Comparison of ENCODE assay signal across 8 cellular contexts in the genomic region with DNA sequence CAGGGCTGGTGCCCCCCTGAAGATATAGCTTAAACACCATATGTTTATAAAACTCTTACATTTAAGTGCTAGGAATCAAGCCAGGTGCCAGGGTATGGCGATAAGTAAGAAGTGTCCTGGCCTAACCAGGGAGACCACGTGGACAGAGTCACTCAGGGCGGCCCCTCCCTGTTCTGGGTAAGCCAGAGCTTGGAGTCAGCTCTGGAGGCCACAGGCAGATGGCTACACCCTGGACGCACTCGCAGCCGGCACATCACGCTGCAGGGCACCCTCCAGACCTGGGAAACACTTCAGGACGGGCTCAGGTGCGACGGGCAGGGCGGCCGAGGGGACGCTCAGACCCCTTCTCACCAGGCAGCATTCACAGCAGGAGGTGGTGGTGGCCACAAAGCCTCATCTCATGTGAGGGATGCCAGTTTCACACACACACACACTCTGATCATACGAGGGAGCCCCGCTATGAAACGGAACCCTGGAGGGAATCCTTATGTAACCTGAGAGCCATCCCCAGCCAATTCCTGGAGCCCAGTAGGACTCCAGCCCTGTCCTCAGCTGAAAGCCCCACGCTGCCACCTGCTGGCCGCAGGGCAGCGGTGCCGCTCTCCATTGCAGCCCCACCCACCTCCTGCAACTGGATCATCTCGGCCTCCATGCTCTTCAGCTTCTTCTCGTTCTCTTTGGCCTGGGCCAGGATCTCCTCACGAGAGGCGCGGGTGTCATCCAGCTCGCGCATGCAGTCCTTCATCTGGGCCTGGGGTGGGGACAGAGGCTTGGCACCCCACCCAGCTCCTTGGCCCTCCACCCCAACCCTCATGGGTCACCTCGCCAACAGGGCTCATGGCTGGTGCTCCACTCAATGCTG. TPM values are rescaled to one million over a fixed set of nuclear protein-coding genes. Genes with fewer than 3 reads are reported as not detected.
DNase-seq lines count a peak whose midpoint lies in the region; ATAC-seq and TF ChIP-seq lines count a peak whose summit lies in the region.

No MANE protein-coding gene starts in this region.

- peaks cover 18% of the 10 kb centered on the region for H3K36me3 ChIP-seq in Caco-2 (ENCODE audit: control insufficient read depth, insufficient read depth, low read length)
- H3K36me3 ChIP-seq in testis (ENCODE audit: low read depth, missing control alignments), result no peaks in the 10 kb centered on the region

- no peak overlapping the region for H3K4me3 ChIP-seq in Caco-2 (ENCODE audit: low read depth, low read length)
- H3K4me3 ChIP-seq in testis, result no peak overlapping the region

- POLR2A ChIA-PET in Caco-2 (lab: Charles Lee), result interaction anchor here (0.6 kb wide), 1 partner anchor 21 kb away, joined by 3 read pairs; no protein-coding TSS in a partner anchor

- ATAC-seq in foreskin keratinocyte (peak; percentile 77), omental fat pad (ENCODE audit: low FRiP score) (peak; percentile 63), GM18867 (IDR thresholded peaks at IDR 0.05; ENCODE audit: unreplicated experiment) (no peak)

- no peak overlapping the region for H3K4me3 Mint-ChIP-seq in Caco-2 (ENCODE audit: unreplicated experiment)

- H3K9me3 Mint-ChIP-seq in Caco-2 (ENCODE audit: unreplicated experiment), result no peaks in the 10 kb centered on the region

- H3K27me3 ChIP-seq in Caco-2 (replicated peaks; ENCODE audit: control insufficient read depth, insufficient read depth, low read length) (no peaks in the 10 kb centered on the region), foreskin keratinocyte (no peaks in the 10 kb centered on the region), testis (no peaks in the 10 kb centered on the region)

- CTCF ChIA-PET in Caco-2 (lab: Charles Lee), result interaction anchor here (0.7 to 1.6 kb wide), 6 partner anchors 8 to 91 kb away, joined by 3 to 9 read pairs (median 4); no protein-coding TSS in a partner anchor

- no TSS peak for BruUV-seq in Caco-2 (replicated peaks; lab: Mats Ljungman, UMichigan)

- 54 to 63% methylated on average over 17 to 28 of the region's 28 CpGs for WGBS in testis, 2 donors

- H3K27ac Mint-ChIP-seq in Caco-2 (ENCODE audit: unreplicated experiment), result peak overlapping the region; percentile 35

- intact Hi-C loops in Caco-2 (cut with micrococcal nuclease; ENCODE audit: unreplicated experiment), result loop anchor here (1.0 kb wide), 1 partner anchor 91 kb away; no protein-coding TSS in a partner anchor
- intact Hi-C loops in testis (cut with DNase I; ENCODE audit: low total_unique reads), result loop anchor here (10.0 kb wide), 1 partner anchor 92 kb away; no protein-coding TSS in a partner anchor

- no peak overlapping the region for H3K27ac ChIP-seq in foreskin keratinocyte
- H3K27ac ChIP-seq in testis, result peak overlapping the region; percentile 60 to 71

- TF ChIP-seq CTCF in Caco-2 (IDR thresholded peaks at IDR 0.05; ENCODE audit: insufficient read depth in 1 of 2, low read depth in 1 of 2, low read length in 1 of 2, severe bottlenecking in 1 of 2, unreplicated experiment in 1 of 2) (peak; percentile 87 to 93), foreskin keratinocyte (conservative IDR thresholded peaks at IDR 0.05) (peak; percentile 81), omental fat pad (IDR thresholded peaks at IDR 0.05) (peak in 2 of 3 donors; percentile 1 to 41), testis (IDR thresholded peaks at IDR 0.05) (peak; percentile 92 to 94 (median 92))

- DNase-seq in Caco-2 (peak; percentile 77 to 86), HuH-7.5 (ENCODE audit: low spot score) (peak; percentile 96), SHP77 (lab: John Stamatoyannopoulos, UW) (peak; percentile 31 to 50), foreskin keratinocyte (peak in 1 of 2 donors; percentile 29), omental fat pad (ENCODE audit: low spot score) (peak; percentile 40), testis (peak; percentile 88)
- DNase-seq in activated naive CD4-positive, alpha-beta T cell (lab: John Stamatoyannopoulos, UW), result peak in 3 of 4 experiments; percentile 27 to 52 (median 29)

- H3K4me1 ChIP-seq in Caco-2 (no peaks in the 10 kb centered on the region), foreskin keratinocyte (no peaks in the 10 kb centered on the region), testis (peaks cover 21% of the 10 kb centered on the region)

- peaks cover 97% of the 10 kb centered on the region for H3K36me3 Mint-ChIP-seq in Caco-2 (ENCODE audit: insufficient read depth, unreplicated experiment)

- TF ChIP-seq POLR2A in testis (IDR thresholded peaks at IDR 0.05), result no peak

- H3K27me3 Mint-ChIP-seq in Caco-2 (ENCODE audit: insufficient read depth, unreplicated experiment), result no peaks in the 10 kb centered on the region

- H3K9me3 ChIP-seq in Caco-2, result no peaks in the 10 kb centered on the region
- H3K9me3 ChIP-seq in testis, result no peaks in the 10 kb centered on the region

- peaks cover 5% of the 10 kb centered on the region for H3K4me1 Mint-ChIP-seq in Caco-2 (ENCODE audit: low read depth, unreplicated experiment)

RNA-seq across cellular contexts. Expression of gene APOL1, which starts 33.4 kb away (rescaled TPM):
- total RNA-seq in Caco-2 (2022) (0.32 and 0.39 TPM in 2 replicates), foreskin keratinocyte (1.3 and 1.8 TPM in 2 replicates), omental fat pad (10 to 100 TPM; 27.3 to 89.3 (median 65.3) TPM), testis (1 to 10 TPM; 5.0 to 9.4 TPM)
- polyA plus RNA-seq in foreskin keratinocyte (1.2 and 2.2 TPM in 2 replicates), testis (ENCODE audit: insufficient read depth, low read depth, low replicate concordance) (24.4 TPM)

RNA-seq across cellular contexts. Expression of gene APOL2, which starts 47.0 kb away (rescaled TPM):
- total RNA-seq in Caco-2 (2022) (7.9 and 10.0 TPM in 2 replicates), foreskin keratinocyte (14.7 TPM in 2 replicates), omental fat pad (100 to 1,000 TPM in 2 of 4 donors, 10 to 100 TPM in 2; 63.2 to 122 (median 93.0) TPM), testis (10 to 100 TPM; 19.5 to 34.5 TPM)
- polyA plus RNA-seq in foreskin keratinocyte (10.0 and 10.6 TPM in 2 replicates), testis (ENCODE audit: insufficient read depth, low read depth, low replicate concordance) (16.6 TPM)

Comparison
In these comparisons a context has a peak if more than half of its experiments do, and no peak if none do; other contexts are left out.
1. CTCF ChIP-seq: peak in every context shown above with its lines; median percentile 92 in testis; 90 in Caco-2; 81 in foreskin keratinocyte; 21 in omental fat pad.